Comparison of ENCODE assay signal across 1 cellular context in the genomic region with DNA sequence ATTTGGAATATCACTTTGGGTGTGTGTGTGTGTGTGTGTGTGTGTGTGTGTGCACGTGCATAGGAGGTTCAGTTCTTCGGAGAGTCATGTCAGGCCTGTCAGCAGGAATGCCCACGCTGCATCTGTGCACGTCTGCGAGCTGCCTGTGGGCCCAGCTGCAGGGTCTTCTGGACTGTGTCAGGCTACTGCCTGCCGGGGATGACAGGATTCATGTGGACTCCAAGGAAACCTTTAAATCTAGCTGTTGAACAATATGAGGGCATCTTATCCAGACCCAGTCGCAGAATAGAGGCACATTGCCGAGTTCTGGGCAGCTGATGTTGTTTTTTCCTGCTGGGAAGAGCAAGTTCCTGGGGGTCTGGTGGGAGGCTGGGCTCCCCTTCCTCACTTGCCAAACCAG.
TF ChIP-seq lines count a peak whose summit lies in the region.

No MANE protein-coding gene starts in this region.

TF ChIP-seq in SK-N-SH, 30 proteins besides CTCF, POLR2A, EP300 and RAD21 (continued from another document):
- TF ChIP-seq, protein P1, sequence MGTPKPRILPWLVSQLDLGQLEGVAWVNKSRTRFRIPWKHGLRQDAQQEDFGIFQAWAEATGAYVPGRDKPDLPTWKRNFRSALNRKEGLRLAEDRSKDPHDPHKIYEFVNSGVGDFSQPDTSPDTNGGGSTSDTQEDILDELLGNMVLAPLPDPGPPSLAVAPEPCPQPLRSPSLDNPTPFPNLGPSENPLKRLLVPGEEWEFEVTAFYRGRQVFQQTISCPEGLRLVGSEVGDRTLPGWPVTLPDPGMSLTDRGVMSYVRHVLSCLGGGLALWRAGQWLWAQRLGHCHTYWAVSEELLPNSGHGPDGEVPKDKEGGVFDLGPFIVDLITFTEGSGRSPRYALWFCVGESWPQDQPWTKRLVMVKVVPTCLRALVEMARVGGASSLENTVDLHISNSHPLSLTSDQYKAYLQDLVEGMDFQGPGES (IDR thresholded peaks at IDR 0.05; ENCODE audit: low read depth, low read length), result no peak
- TF ChIP-seq NFIC (IDR thresholded peaks at IDR 0.05; ENCODE audit: borderline replicate concordance), result no peak
- TF ChIP-seq, protein P2, sequence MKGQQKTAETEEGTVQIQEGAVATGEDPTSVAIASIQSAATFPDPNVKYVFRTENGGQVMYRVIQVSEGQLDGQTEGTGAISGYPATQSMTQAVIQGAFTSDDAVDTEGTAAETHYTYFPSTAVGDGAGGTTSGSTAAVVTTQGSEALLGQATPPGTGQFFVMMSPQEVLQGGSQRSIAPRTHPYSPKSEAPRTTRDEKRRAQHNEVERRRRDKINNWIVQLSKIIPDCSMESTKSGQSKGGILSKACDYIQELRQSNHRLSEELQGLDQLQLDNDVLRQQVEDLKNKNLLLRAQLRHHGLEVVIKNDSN (IDR thresholded peaks at IDR 0.05; ENCODE audit: borderline replicate concordance, low read depth), result no peak
- no peak for TF ChIP-seq RXRA (IDR thresholded peaks at IDR 0.05; ENCODE audit: borderline replicate concordance, low read depth)
- TF ChIP-seq FOXJ3 (CRISPR knock-in tag; IDR thresholded peaks at IDR 0.05), result peak; percentile 77
- no peak for TF ChIP-seq FOSL2 (IDR thresholded peaks at IDR 0.05; ENCODE audit: borderline replicate concordance, low read depth)
- TF ChIP-seq EZH2phosphoT487 (IDR thresholded peaks at IDR 0.05; ENCODE audit: borderline replicate concordance, low read depth), result no peak
- no peak for TF ChIP-seq FOXM1 (IDR thresholded peaks at IDR 0.05; ENCODE audit: low read depth)
- no peak for TF ChIP-seq ELF1 (IDR thresholded peaks at IDR 0.05)
- TF ChIP-seq CHD2 (IDR thresholded peaks at IDR 0.05; ENCODE audit: low read length, partially characterized antibody), result peak; percentile 52
- peak; percentile 25; the same call in 1 of the 2 replicates for TF ChIP-seq GATA2 (CRISPR knock-in tag; IDR thresholded peaks at IDR 0.05)
- no peak for TF ChIP-seq RFX5 (IDR thresholded peaks at IDR 0.05; ENCODE audit: low read length)
- peak; percentile 91 for TF ChIP-seq MXI1 (IDR thresholded peaks at IDR 0.05; ENCODE audit: low read depth, low read length)
- TF ChIP-seq TCF12 (IDR thresholded peaks at IDR 0.05), result peak; percentile 66; the same call in 1 of the 2 replicates
- no peak for TF ChIP-seq SIN3A (IDR thresholded peaks at IDR 0.05; ENCODE audit: borderline replicate concordance, low read depth, low read length)
- TF ChIP-seq, protein P3, sequence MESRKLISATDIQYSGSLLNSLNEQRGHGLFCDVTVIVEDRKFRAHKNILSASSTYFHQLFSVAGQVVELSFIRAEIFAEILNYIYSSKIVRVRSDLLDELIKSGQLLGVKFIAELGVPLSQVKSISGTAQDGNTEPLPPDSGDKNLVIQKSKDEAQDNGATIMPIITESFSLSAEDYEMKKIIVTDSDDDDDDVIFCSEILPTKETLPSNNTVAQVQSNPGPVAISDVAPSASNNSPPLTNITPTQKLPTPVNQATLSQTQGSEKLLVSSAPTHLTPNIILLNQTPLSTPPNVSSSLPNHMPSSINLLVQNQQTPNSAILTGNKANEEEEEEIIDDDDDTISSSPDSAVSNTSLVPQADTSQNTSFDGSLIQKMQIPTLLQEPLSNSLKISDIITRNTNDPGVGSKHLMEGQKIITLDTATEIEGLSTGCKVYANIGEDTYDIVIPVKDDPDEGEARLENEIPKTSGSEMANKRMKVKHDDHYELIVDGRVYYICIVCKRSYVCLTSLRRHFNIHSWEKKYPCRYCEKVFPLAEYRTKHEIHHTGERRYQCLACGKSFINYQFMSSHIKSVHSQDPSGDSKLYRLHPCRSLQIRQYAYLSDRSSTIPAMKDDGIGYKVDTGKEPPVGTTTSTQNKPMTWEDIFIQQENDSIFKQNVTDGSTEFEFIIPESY (IDR thresholded peaks at IDR 0.05; ENCODE audit: borderline replicate concordance, low read depth), result no peak
- TF ChIP-seq, protein P4, sequence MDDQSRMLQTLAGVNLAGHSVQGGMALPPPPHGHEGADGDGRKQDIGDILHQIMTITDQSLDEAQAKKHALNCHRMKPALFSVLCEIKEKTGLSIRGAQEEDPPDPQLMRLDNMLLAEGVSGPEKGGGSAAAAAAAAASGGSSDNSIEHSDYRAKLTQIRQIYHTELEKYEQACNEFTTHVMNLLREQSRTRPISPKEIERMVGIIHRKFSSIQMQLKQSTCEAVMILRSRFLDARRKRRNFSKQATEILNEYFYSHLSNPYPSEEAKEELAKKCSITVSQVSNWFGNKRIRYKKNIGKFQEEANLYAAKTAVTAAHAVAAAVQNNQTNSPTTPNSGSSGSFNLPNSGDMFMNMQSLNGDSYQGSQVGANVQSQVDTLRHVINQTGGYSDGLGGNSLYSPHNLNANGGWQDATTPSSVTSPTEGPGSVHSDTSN (IDR thresholded peaks at IDR 0.05), result no peak
- TF ChIP-seq JUND (IDR thresholded peaks at IDR 0.05), result no peak
- no peak for TF ChIP-seq POLR2AphosphoS5 (IDR thresholded peaks at IDR 0.05; ENCODE audit: low read depth, low read length)
TF ChIP-seq in SK-N-SH: peak in this region for 5.
